In genomic region chr2:216348909-216349308, GRCh38 we compare ENCODE assay signal across 15 cellular contexts. TPM values are rescaled to one million over a fixed set of nuclear protein-coding genes. Genes with fewer than 3 reads are reported as not detected.
DNase-seq lines count a peak whose midpoint lies in the region; ATAC-seq, FAIRE-seq and TF ChIP-seq lines count a peak whose summit lies in the region.
"Had no signal": no experiment of that assay in that cellular context is flagged by ENCODE, and none has a peak within 500 bp of the region (broad histone marks: within the 10 kb centered on the region; RNA-seq: fewer than 3 reads in every experiment).

No MANE protein-coding gene starts in this region.

- WGBS in HUES64: 62% methylated on average over 3 of the region's 3 CpGs
- WGBS in GM12878 (ENCODE audit: insufficient coverage, insufficient replicate concordance, low lambda C conversion rate, missing lambda C conversion rate): 0% methylated on average over 3 of the region's 3 CpGs
- 31% methylated on average over 3 of the region's 3 CpGs for WGBS in mesenchymal stem cell

- H2BK15ac ChIP-seq in mesenchymal stem cell (ENCODE audit: low read depth, poor library complexity, severe bottlenecking): no peak overlapping the region

- no peaks in the 10 kb centered on the region for H3K9me2 ChIP-seq in MM.1S (replicated peaks; ENCODE audit: insufficient read depth, low read length)

- no peak overlapping the region for H2BK5ac ChIP-seq in mesenchymal stem cell (ENCODE audit: low read depth, low read length, poor library complexity, severe bottlenecking)

- H4K8ac ChIP-seq in mesenchymal stem cell (ENCODE audit: low read length): no peak overlapping the region

- no peak overlapping the region for H3K18ac ChIP-seq in mesenchymal stem cell (ENCODE audit: low read depth in 1 of 2, low read length in 2 of 2)

- peak; percentile 39 for DNase-seq in DMS79 treated with DMSO at 0.1 percent for 48 hours (lab: John Stamatoyannopoulos, UW)
- no peak for DNase-seq in DMS79 (lab: John Stamatoyannopoulos, UW)
- no peak for DNase-seq in GM12878 (ENCODE audit: low read depth, low spot score)
- DNase-seq in mesenchymal stem cell: peak; percentile 76
- DNase-seq in NCI-H1092 (lab: John Stamatoyannopoulos, UW): no peak
- no peak for DNase-seq in MM.1S
- DNase-seq in hypothalamus (lab: John Stamatoyannopoulos, UW): no peak
- DNase-seq: activated gamma-delta T cell, GDM1, left lung, NCI-H526 treated with DMSO at 0.1 percent for 48 hours, T-helper 9 cell had no signal

- intact Hi-C loops in GM12878 (cut with micrococcal nuclease; ENCODE audit: unreplicated experiment): no loop called here

- H2BK120ac ChIP-seq in mesenchymal stem cell (ENCODE audit: low read depth, low read length): no peak overlapping the region

- H3K27ac ChIP-seq in HUES64 (ENCODE audit: low read depth, low read length) (peak overlapping the region; percentile 44; the same call in 1 of the 2 replicates), GM12878 (ENCODE audit: control insufficient read depth, insufficient read depth) (no peak overlapping the region), mesenchymal stem cell (ENCODE audit: low read length, poor library complexity, severe bottlenecking) (no peak overlapping the region), MM.1S (ENCODE audit: low read length) (no peak overlapping the region)
- H3K27ac ChIP-seq: 22Rv1, left lung had no signal

- RAD21 ChIA-PET in GM12878 (lab: Charles Lee; ENCODE audit: unreplicated experiment): no interaction called here

- no peak for FAIRE-seq in GM12878 (lab: Jason Lieb, UNC)

- H3K4me3 ChIP-seq in HUES64 (ENCODE audit: low read length) (no peak overlapping the region), GM12878 (no peak overlapping the region), mesenchymal stem cell (ENCODE audit: insufficient read depth in 1 of 2, low read depth in 1 of 2, low read length in 2 of 2) (no peak overlapping the region), MM.1S (ENCODE audit: low read length) (no peak overlapping the region)
- H3K4me3 ChIP-seq: left lung had no signal

- peak; percentile 25; the same call in 1 of the 3 replicates for ATAC-seq in GM12878
- ATAC-seq: left lung had no signal

- in situ Hi-C loops in GM12878 (cut with MboI): no loop called here

- no peak overlapping the region for H3K4ac ChIP-seq in mesenchymal stem cell (ENCODE audit: low read depth in 1 of 2, low read length in 2 of 2)

- H3K36me3 ChIP-seq in HUES64 (ENCODE audit: insufficient read depth, low read length): no peaks in the 10 kb centered on the region
- H3K36me3 ChIP-seq in GM12878 (ENCODE audit: control insufficient read depth in 2 of 2, insufficient read depth in 2 of 2, low read length in 1 of 2): no peaks in the 10 kb centered on the region
- no peaks in the 10 kb centered on the region for H3K36me3 ChIP-seq in mesenchymal stem cell (ENCODE audit: control insufficient read depth in 1 of 2, insufficient read depth in 2 of 2, low read depth in 1 of 2, low read length in 2 of 2)
- H3K36me3 ChIP-seq in MM.1S (replicated peaks; ENCODE audit: insufficient read depth, low read length): no peaks in the 10 kb centered on the region
- H3K36me3 ChIP-seq: left lung had no signal

- H2BK12ac ChIP-seq in mesenchymal stem cell (ENCODE audit: low read length in 2 of 2): no peak overlapping the region

- H3K23ac ChIP-seq in mesenchymal stem cell (ENCODE audit: low read length in 2 of 2): no peak overlapping the region

- no peak overlapping the region for H3K9ac ChIP-seq in HUES64 (ENCODE audit: low read depth, low read length)
- H3K9ac ChIP-seq in GM12878 (ENCODE audit: control insufficient read depth, insufficient read depth, low read length): no peak overlapping the region
- peak overlapping the region; percentile 23 for H3K9ac ChIP-seq in mesenchymal stem cell (ENCODE audit: low read length)
- H3K9ac ChIP-seq in MM.1S (ENCODE audit: low read length): no peak overlapping the region

- TF ChIP-seq CTCF in GM12878 (IDR thresholded peaks at IDR 0.05 in 2 of 3, conservative IDR thresholded peaks at IDR 0.05 in 1 of 3; ENCODE audit: control insufficient read depth in 2 of 3, extremely low read depth in 1 of 3, insufficient read depth in 1 of 3, low read depth in 3 of 3, low read length in 3 of 3) (no peak), MM.1S (IDR thresholded peaks at IDR 0.05; ENCODE audit: low read length) (no peak)

- no peak for TF ChIP-seq EP300 in GM12878 (IDR thresholded peaks at IDR 0.05; ENCODE audit: borderline replicate concordance in 1 of 2, control insufficient read depth in 1 of 2, low read depth in 2 of 2, low read length in 2 of 2)

- no peak overlapping the region for H4K91ac ChIP-seq in mesenchymal stem cell (ENCODE audit: low read length)

- no peak for TF ChIP-seq POLR2A in GM12878 (IDR thresholded peaks at IDR 0.05; ENCODE audit: low read depth, low read length)

- POLR2A ChIA-PET in GM12878 (lab: Charles Lee): no interaction called here

- H3K79me2 ChIP-seq in GM12878 (ENCODE audit: control insufficient read depth, insufficient read depth, low read length) (no peaks in the 10 kb centered on the region), MM.1S (ENCODE audit: low read length) (no peaks in the 10 kb centered on the region)

- H3K27me3 ChIP-seq in HUES64 (ENCODE audit: insufficient read depth, low read length) (no peaks in the 10 kb centered on the region), GM12878 (replicated peaks in 1 of 2; ENCODE audit: control insufficient read depth in 2 of 2, insufficient read depth in 2 of 2, low read length in 1 of 2) (no peaks in the 10 kb centered on the region), mesenchymal stem cell (ENCODE audit: control insufficient read depth in 1 of 2, insufficient read depth in 1 of 2, low read length in 2 of 2) (no peaks in the 10 kb centered on the region), MM.1S (replicated peaks; ENCODE audit: insufficient read depth, low read length) (no peaks in the 10 kb centered on the region)
- H3K27me3 ChIP-seq: left lung had no signal

- H3K79me1 ChIP-seq in mesenchymal stem cell (replicated peaks; ENCODE audit: low read length, poor library complexity, severe bottlenecking): no peaks in the 10 kb centered on the region

- H4K20me1 ChIP-seq in GM12878 (ENCODE audit: control insufficient read depth, insufficient read depth) (no peaks in the 10 kb centered on the region), MM.1S (ENCODE audit: insufficient read depth, low read length) (no peaks in the 10 kb centered on the region)

- H3K4me2 ChIP-seq in GM12878 (ENCODE audit: control insufficient read depth, insufficient read depth) (no peak overlapping the region), mesenchymal stem cell (ENCODE audit: low read length, poor library complexity, severe bottlenecking) (no peak overlapping the region), MM.1S (ENCODE audit: low read depth, low read length) (no peak overlapping the region)

- H3K9me3 ChIP-seq in HUES64 (ENCODE audit: insufficient read depth, low read depth, low read length) (no peaks in the 10 kb centered on the region), GM12878 (replicated peaks; ENCODE audit: control insufficient read depth, insufficient read depth, low read length) (no peaks in the 10 kb centered on the region), mesenchymal stem cell (ENCODE audit: control insufficient read depth, low read length) (no peaks in the 10 kb centered on the region), MM.1S (replicated peaks; ENCODE audit: insufficient read depth, low read length) (no peaks in the 10 kb centered on the region)
- H3K9me3 ChIP-seq: left lung had no signal

- no peak overlapping the region for H3K14ac ChIP-seq in mesenchymal stem cell (ENCODE audit: low read length in 2 of 2)

- no peak for TF ChIP-seq RAD21 in GM12878 (IDR thresholded peaks at IDR 0.05; ENCODE audit: insufficient read depth, low read depth, low read length)

- H2AK5ac ChIP-seq in mesenchymal stem cell (ENCODE audit: low read length, severe bottlenecking): no peak overlapping the region

- H2AFZ ChIP-seq in GM12878 (ENCODE audit: control insufficient read depth, low read depth, low read length): no peak overlapping the region
- H2AFZ ChIP-seq in mesenchymal stem cell (ENCODE audit: low read depth, low read length): no peak overlapping the region
- H2AFZ ChIP-seq in MM.1S (ENCODE audit: low read length): no peak overlapping the region

- SMC1A ChIA-PET in GM12878 (lab: Charles Lee; ENCODE audit: uncharacterized antibody, unreplicated experiment): interaction anchor here (1.0 kb wide), 1 partner anchor 19 kb away, joined by 3 read pairs; no protein-coding TSS in a partner anchor

- no peaks in the 10 kb centered on the region for H3F3A ChIP-seq in MM.1S (ENCODE audit: insufficient read depth, low read length)

- CTCF ChIA-PET in GM12878 (lab: Yijun Ruan, JAX): no interaction called here

- H3K4me1 ChIP-seq in HUES64 (ENCODE audit: insufficient read depth, low read length) (peaks cover 34% of the 10 kb centered on the region), GM12878 (ENCODE audit: control insufficient read depth, insufficient read depth, low read length) (no peaks in the 10 kb centered on the region; the same call in 1 of the 2 replicates), mesenchymal stem cell (ENCODE audit: control insufficient read depth, insufficient read depth, low read depth, low read length) (peaks cover 8% of the 10 kb centered on the region), MM.1S (ENCODE audit: low read length) (no peaks in the 10 kb centered on the region)
- H3K4me1 ChIP-seq: left lung had no signal

- BruUV-seq in GM12878 (replicated peaks; lab: Mats Ljungman, UMichigan): no TSS peak

TF ChIP-seq in GM12878, 131 proteins besides CTCF, POLR2A, EP300 and RAD21 (continues in another document):
- TF ChIP-seq RUNX3 (IDR thresholded peaks at IDR 0.05; ENCODE audit: low read length) (peak; percentile 30; the same call in 1 of the 2 replicates), POLR2AphosphoS5 (IDR thresholded peaks at IDR 0.05; ENCODE audit: low read length) (no peak)

RNA-seq across cellular contexts. Expression of gene MARCHF4, which starts 23.4 kb away (rescaled TPM):
- 1.5 TPM for polyA plus RNA-seq in HUES64 (2013, experiment 1 of 2)
- polyA plus RNA-seq in HUES64 (2013, experiment 2 of 2): 1.3 TPM
- not detected in 2 replicates for total RNA-seq in GM12878 (2013; cell fraction: nucleolus; rRNA removed)
- total RNA-seq in GM12878 (2014; rRNA removed): not detected in 2 replicates
- total RNA-seq in GM12878 (2014; rRNA removed; fragmentation: Illumina TruSeq; extraction: Trizol): not detected in 2 replicates
- total RNA-seq in GM12878 (2021): not detected in 2 replicates
- polyA plus RNA-seq in GM12878 (2011; ENCODE audit: low read depth): not detected
- not detected in 2 replicates for polyA plus RNA-seq in GM12878 (2011; rRNA removed)
- polyA plus RNA-seq in GM12878 (2011; cell fraction: cytosol; rRNA removed): not detected in 2 replicates
- not detected in 2 replicates for polyA plus RNA-seq in GM12878 (2011; cell fraction: nucleus; rRNA removed)
- polyA plus RNA-seq in GM12878 (2012): not detected in 2 replicates
- not detected in 2 replicates for polyA plus RNA-seq in GM12878 (2014; fragmentation: Illumina TruSeq; extraction: Trizol)
- polyA plus RNA-seq in GM12878 (2014; fragmentation: Nextera tagmentation; extraction: Ambion mirVana): not detected
- polyA plus RNA-seq in GM12878 (2014; rRNA removed): not detected in 2 replicates
- not detected for polyA plus RNA-seq in GM12878 (2016; fragmentation: Nextera tagmentation; extraction: Ambion mirVana)
- not detected in 2 replicates for polyA minus RNA-seq in GM12878 (2011; rRNA and poly(A)+ RNA removed)
- not detected in 2 replicates for polyA minus RNA-seq in GM12878 (2011; cell fraction: cytosol; rRNA and poly(A)+ RNA removed)
- polyA minus RNA-seq in GM12878 (2011; cell fraction: nucleus; rRNA and poly(A)+ RNA removed): not detected in 2 replicates
- 2.3 TPM for polyA plus RNA-seq in mesenchymal stem cell (2013, experiment 1 of 2)
- polyA plus RNA-seq in mesenchymal stem cell (2013, experiment 2 of 2): 2.3 TPM
- polyA plus RNA-seq: IgD-negative memory B cell had no signal

Comparison
In these comparisons a context has a peak if more than half of its experiments do, and no peak if none do; other contexts are left out.
1. DNase-seq: peak in DMS79 treated with DMSO at 0.1 percent for 48 hours (single experiment) and mesenchymal stem cell (single experiment); none in DMS79 (single experiment), GM12878 (single experiment), NCI-H1092 (single experiment), MM.1S (single experiment) and hypothalamus (0 of 51).